In genomic region chr17:42561908-42562844, GRCh38 we compare ENCODE assay signal across 8 cellular contexts. TPM values are rescaled to one million over a fixed set of nuclear protein-coding genes. Genes with fewer than 3 reads are reported as not detected.
DNase-seq lines count a peak whose midpoint lies in the region; ATAC-seq and TF ChIP-seq lines count a peak whose summit lies in the region.

Gene COASY (plus strand): TSS chr17:42562148. CDS start chr17:42562623, 475 bp downstream.

- no peak for TF ChIP-seq CTCF in right lobe of liver (IDR thresholded peaks at IDR 0.05)

- H3K4me3 Mint-ChIP-seq in activated CD8-positive, alpha-beta T cell treated with anti-CD3 and anti-CD28 coated beads, Interleukin-2, amount 10 ng/mL, durations not matched to agents 7 days and 5 days, result peak within 1 kb of the TSS; percentile 94

- CTCF ChIA-PET in activated CD8-positive, alpha-beta T cell treated with anti-CD3 and anti-CD28 coated beads, Interleukin-2, amount 10 ng/mL, durations not matched to agents 7 days and 5 days (lab: Charles Lee), result no interaction called here

- peak; percentile 74 for ATAC-seq in activated CD8-positive, alpha-beta T cell treated with anti-CD3 and anti-CD28 coated beads, Interleukin-2, amount 10 ng/mL, durations not matched to agents 7 days and 5 days
- ATAC-seq in right lobe of liver, result peak; percentile 69 to 75 (median 74)
- no peak for ATAC-seq in GM18873 (IDR thresholded peaks at IDR 0.05; ENCODE audit: low FRiP score, unreplicated experiment)

- H3K4me3 ChIP-seq in GM08714 (ENCODE audit: low read length) (peak within 1 kb of the TSS; percentile 84), ectodermal cell (ENCODE audit: insufficient read depth, low read depth, low read length) (peak within 1 kb of the TSS; percentile 91), right lobe of liver (peak within 1 kb of the TSS; percentile 92 to 96 (median 94))

- POLR2A ChIA-PET in activated CD8-positive, alpha-beta T cell treated with anti-CD3 and anti-CD28 coated beads, Interleukin-2, amount 10 ng/mL, durations not matched to agents 7 days and 5 days (lab: Charles Lee), result interaction anchor here (0.6 to 1.1 kb wide), 3 partner anchors 7 to 272 kb away, joined by 3 to 4 read pairs (median 3); no protein-coding TSS in a partner anchor

- peaks cover 45% of the 10 kb centered on the region for H3K4me1 Mint-ChIP-seq in activated CD8-positive, alpha-beta T cell treated with anti-CD3 and anti-CD28 coated beads, Interleukin-2, amount 10 ng/mL, durations not matched to agents 7 days and 5 days (ENCODE audit: low read depth)

- H3K36me3 ChIP-seq in ectodermal cell (ENCODE audit: control insufficient read depth, insufficient read depth, low read length) (peaks cover 4% of the 10 kb centered on the region), right lobe of liver (peaks cover 0 to 11% (median 2%) of the 10 kb centered on the region in 4 donors)

- H3K4me1 ChIP-seq in ectodermal cell (ENCODE audit: control insufficient read depth, insufficient read depth, low read length), result peaks cover 18% of the 10 kb centered on the region
- H3K4me1 ChIP-seq in right lobe of liver, result peaks cover 0 to 47% (median 23%) of the 10 kb centered on the region in 4 donors

- peak within 1 kb of the TSS; percentile 92 for H3K27ac Mint-ChIP-seq in activated CD8-positive, alpha-beta T cell treated with anti-CD3 and anti-CD28 coated beads, Interleukin-2, amount 10 ng/mL, durations not matched to agents 7 days and 5 days

- WGBS in ectodermal cell, 2 experiments, result 3% methylated on average over 57 of the region's 57 CpGs
- WGBS in right lobe of liver (ENCODE audit: insufficient coverage, low coverage, low lambda C conversion rate, missing lambda C conversion rate), result 0% methylated on average over 19 of the region's 57 CpGs

- no peaks in the 10 kb centered on the region for H3K9me3 Mint-ChIP-seq in activated CD8-positive, alpha-beta T cell treated with anti-CD3 and anti-CD28 coated beads, Interleukin-2, amount 10 ng/mL, durations not matched to agents 7 days and 5 days (ENCODE audit: insufficient read depth)

- H3K9me3 ChIP-seq in ectodermal cell (ENCODE audit: control insufficient read depth, low read length) (no peaks in the 10 kb centered on the region), right lobe of liver (no peaks in the 10 kb centered on the region)

- intact Hi-C loops in right lobe of liver (cut with DNase I), result no loop called here

- no peaks in the 10 kb centered on the region for H3K27me3 Mint-ChIP-seq in activated CD8-positive, alpha-beta T cell treated with anti-CD3 and anti-CD28 coated beads, Interleukin-2, amount 10 ng/mL, durations not matched to agents 7 days and 5 days (ENCODE audit: low read depth)

- peak within 1 kb of the TSS; percentile 28 for H3K27ac ChIP-seq in ectodermal cell (ENCODE audit: insufficient read depth, low read depth, low read length, poor library complexity, severe bottlenecking)
- peak within 1 kb of the TSS; percentile 70 to 85 (median 82) for H3K27ac ChIP-seq in right lobe of liver

- no peaks in the 10 kb centered on the region for H3K27me3 ChIP-seq in ectodermal cell (ENCODE audit: control insufficient read depth, insufficient read depth, low read length, poor library complexity, severe bottlenecking)
- H3K27me3 ChIP-seq in right lobe of liver, result no peaks in the 10 kb centered on the region

- TF ChIP-seq POLR2A in right lobe of liver (IDR thresholded peaks at IDR 0.05), result peak; percentile 46

- peaks cover 40% of the 10 kb centered on the region for H3K36me3 Mint-ChIP-seq in activated CD8-positive, alpha-beta T cell treated with anti-CD3 and anti-CD28 coated beads, Interleukin-2, amount 10 ng/mL, durations not matched to agents 7 days and 5 days (ENCODE audit: low read depth)

- DNase-seq in HT-29 (ENCODE audit: low spot score), result peak; percentile 98
- DNase-seq in NK-92 (lab: John Stamatoyannopoulos, UW; ENCODE audit: unreplicated experiment), result peak; percentile 32
- peak; percentile 96 for DNase-seq in activated CD8-positive, alpha-beta T cell treated with anti-CD3 and anti-CD28 coated beads, Interleukin-2, amount 10 ng/mL, durations not matched to agents 7 days and 5 days
- peak; percentile 95 for DNase-seq in right lobe of liver
- DNase-seq in stimulated activated CD4-positive, alpha-beta T cell treated with anti-CD3 and anti-CD28 coated beads, Interleukin-4, amount 100 ng/mL, for 1 hour, result peak; percentile 91

RNA-seq across cellular contexts. Expression of gene COASY, which starts in this region (rescaled TPM):
- total RNA-seq in HT-29 (2014; rRNA removed; shearing (Covaris generic)), result 82.1 and 103 TPM in 2 replicates
- 10 to 100 TPM; 54.8 to 62.1 TPM for total RNA-seq in activated CD8-positive, alpha-beta T cell treated with anti-CD3 and anti-CD28 coated beads, Interleukin-2, amount 10 ng/mL, durations not matched to agents 7 days and 5 days
- polyA plus RNA-seq in ectodermal cell (2013, experiment 1 of 4), result 55.1 TPM
- polyA plus RNA-seq in ectodermal cell (2013, experiment 2 of 4), result 63.8 TPM
- polyA plus RNA-seq in ectodermal cell (2013, experiment 3 of 4), result 56.7 TPM
- polyA plus RNA-seq in ectodermal cell (2013, experiment 4 of 4), result 59.8 TPM
- 10 to 100 TPM; 48.1 to 70.5 (median 60.9) TPM for total RNA-seq in right lobe of liver

Comparison
In these comparisons a context has a peak if more than half of its experiments do, and no peak if none do; other contexts are left out.
1. DNase-seq: peak in every context shown above with its lines; median percentile 98 in HT-29; 96 in activated CD8-positive, alpha-beta T cell treated with anti-CD3 and anti-CD28 coated beads, Interleukin-2, amount 10 ng/mL, durations not matched to agents 7 days and 5 days; 95 in right lobe of liver; 91 in stimulated activated CD4-positive, alpha-beta T cell treated with anti-CD3 and anti-CD28 coated beads, Interleukin-4, amount 100 ng/mL, for 1 hour; 32 in NK-92.